In genomic region chr3:77197408-77197807, GRCh38 we compare ENCODE assay signal across 8 cellular contexts.
"Had no signal": no experiment of that assay in that cellular context is flagged by ENCODE, and none has a peak within 500 bp of the region (broad histone marks: within the 10 kb centered on the region; RNA-seq: fewer than 3 reads in every experiment).

No MANE protein-coding gene starts in this region.

- FAIRE-seq: HepG2, HTR-8/SVneo had no signal

- H3K9ac ChIP-seq: KMS-11 had no signal

- H3K27ac Mint-ChIP-seq: IgD-negative memory B cell had no signal

- H3K27ac ChIP-seq: HL-60, KMS-11 had no signal

- H3K27me3 Mint-ChIP-seq: IgD-negative memory B cell had no signal

- H3K4me1 Mint-ChIP-seq: IgD-negative memory B cell had no signal

- DNase-seq: IMR-90, KBM-7, KG1 had no signal

- ATAC-seq: HepG2 had no signal

- H3K4me2 ChIP-seq: KMS-11 had no signal

- H3K4me3 Mint-ChIP-seq: IgD-negative memory B cell had no signal
